In genomic region chr2:200962821-200963128, GRCh38 we compare ENCODE assay signal across 8 cellular contexts. TPM values are rescaled to one million over a fixed set of nuclear protein-coding genes. Genes with fewer than 3 reads are reported as not detected.
DNase-seq lines count a peak whose midpoint lies in the region; ATAC-seq and TF ChIP-seq lines count a peak whose summit lies in the region.

No MANE protein-coding gene starts in this region.

- H3K4me1 Mint-ChIP-seq in T-helper 1 cell treated with Interleukin-12 subunit alpha and Interleukin-12 subunit beta and Interleukin-4 antibody, amounts not matched to agents 30 μg/mL and 1 μg/mL, for 36 hours (ENCODE audit: low read depth): peaks cover 49% of the 10 kb centered on the region

- no peaks in the 10 kb centered on the region for H3K9me3 ChIP-seq in gastroesophageal sphincter

- no peaks in the 10 kb centered on the region for H3K9me3 Mint-ChIP-seq in T-helper 1 cell treated with Interleukin-12 subunit alpha and Interleukin-12 subunit beta and Interleukin-4 antibody, amounts not matched to agents 30 μg/mL and 1 μg/mL, for 36 hours

- H3K36me3 Mint-ChIP-seq in T-helper 1 cell treated with Interleukin-12 subunit alpha and Interleukin-12 subunit beta and Interleukin-4 antibody, amounts not matched to agents 30 μg/mL and 1 μg/mL, for 36 hours (ENCODE audit: low read depth): peaks cover 21% of the 10 kb centered on the region

- TF ChIP-seq POLR2A in gastroesophageal sphincter (IDR thresholded peaks at IDR 0.05): no peak

- peak overlapping the region; percentile 94 for H3K27ac Mint-ChIP-seq in T-helper 1 cell treated with Interleukin-12 subunit alpha and Interleukin-12 subunit beta and Interleukin-4 antibody, amounts not matched to agents 30 μg/mL and 1 μg/mL, for 36 hours

- 0% methylated on average over 3 to 6 of the region's 6 CpGs for WGBS in gastroesophageal sphincter (ENCODE audit: low coverage in 1 of 2), 2 donors

- H3K27me3 ChIP-seq in gastroesophageal sphincter: no peaks in the 10 kb centered on the region
- H3K27me3 ChIP-seq in rectal smooth muscle tissue (ENCODE audit: control insufficient read depth, insufficient read depth, low read length): no peaks in the 10 kb centered on the region

- ATAC-seq in HG02852 (IDR thresholded peaks at IDR 0.05; ENCODE audit: unreplicated experiment) (peak; percentile 19), gastroesophageal sphincter (no peak)

- H3K9ac ChIP-seq in rectal smooth muscle tissue (ENCODE audit: low read length): peak overlapping the region; percentile 64

- H3K4me3 ChIP-seq in gastroesophageal sphincter (peak overlapping the region; percentile 64 to 87), rectal smooth muscle tissue (ENCODE audit: low read length) (peak overlapping the region; percentile 68)

- peaks cover 0 to 63% (median 5%) of the 10 kb centered on the region in 3 donors for H3K4me1 ChIP-seq in gastroesophageal sphincter
- no peaks in the 10 kb centered on the region for H3K4me1 ChIP-seq in rectal smooth muscle tissue (ENCODE audit: control insufficient read depth, insufficient read depth, low read length)

- peak overlapping the region; percentile 98 for H3K4me3 Mint-ChIP-seq in T-helper 1 cell treated with Interleukin-12 subunit alpha and Interleukin-12 subunit beta and Interleukin-4 antibody, amounts not matched to agents 30 μg/mL and 1 μg/mL, for 36 hours

- peaks cover 0 to 7% of the 10 kb centered on the region in 2 donors for H3K36me3 ChIP-seq in gastroesophageal sphincter
- H3K36me3 ChIP-seq in rectal smooth muscle tissue (ENCODE audit: control insufficient read depth, insufficient read depth, low read length): no peaks in the 10 kb centered on the region

- TF ChIP-seq EP300 in gastroesophageal sphincter (IDR thresholded peaks at IDR 0.05): no peak

- H3K27me3 Mint-ChIP-seq in T-helper 1 cell treated with Interleukin-12 subunit alpha and Interleukin-12 subunit beta and Interleukin-4 antibody, amounts not matched to agents 30 μg/mL and 1 μg/mL, for 36 hours (ENCODE audit: low read depth): no peaks in the 10 kb centered on the region

- DNase-seq in SIG-M5 treated with dmso at 0.1 percent for 504 hours (lab: John Stamatoyannopoulos, UW; ENCODE audit: unreplicated experiment) (peak; percentile 88), SIG-M5 (lab: John Stamatoyannopoulos, UW) (no peak), UCSD-AML1 (lab: John Stamatoyannopoulos, UW; ENCODE audit: unreplicated experiment) (no peak), hippocampal formation (lab: John Stamatoyannopoulos, UW) (no peak)

- H3K27ac ChIP-seq in gastroesophageal sphincter: peak overlapping the region; percentile 66 to 95 (median 91)
- peak overlapping the region; percentile 84 for H3K27ac ChIP-seq in rectal smooth muscle tissue (ENCODE audit: low read depth, low read length)

- TF ChIP-seq CTCF in gastroesophageal sphincter (IDR thresholded peaks at IDR 0.05): no peak

RNA-seq across cellular contexts. Expression of gene ORC2, which starts 0.7 kb away (rescaled TPM):
- total RNA-seq in gastroesophageal sphincter: 10 to 100 TPM in 3 of 4 donors, 1 to 10 TPM in 1; 8.6 to 25.4 (median 11.4) TPM
